Comparison of ENCODE assay signal across 29 cellular contexts in genomic region chr9:34452568-34452967, GRCh38. TPM values are rescaled to one million over a fixed set of nuclear protein-coding genes. Genes with fewer than 3 reads are reported as not detected.
"Had no signal": no experiment of that assay in that cellular context is flagged by ENCODE, and none has a peak within 500 bp of the region (broad histone marks: within the 10 kb centered on the region; RNA-seq: fewer than 3 reads in every experiment).

No MANE protein-coding gene starts in this region.

- DNase-seq: activated CD4-positive, alpha-beta T cell treated with anti-CD3 and anti-CD28 coated beads for 1 hour; activated CD4-positive, alpha-beta T cell treated with anti-CD3 and anti-CD28 coated beads, Interleukin-2, amount 10 ng/mL, durations not matched to agents 7 days and 5 days; activated CD8-positive, alpha-beta T cell treated with anti-CD3 and anti-CD28 coated beads for 36 hours; activated T-cell treated with anti-CD3 and anti-CD28 coated beads, Interleukin-2, amount 50 U/mL, for 4 hours; anterior cingulate cortex; effector CD4-positive, alpha-beta T cell; erythroblast; heart right ventricle; kidney glomerular epithelial cell; left ventricle myocardium superior; mammary epithelial cell; naive B cell; nucleus accumbens; pancreas; psoas muscle; right cardiac atrium; stimulated activated CD4-positive, alpha-beta T cell treated with anti-CD3 and anti-CD28 coated beads, Interleukin-15, amount 100 ng/mL, for 24 hours; stimulated activated CD4-positive, alpha-beta T cell treated with anti-CD3 and anti-CD28 coated beads, Interleukin-2, amount 100 ng/mL, for 24 hours; stimulated activated naive CD4-positive, alpha-beta T cell treated with Interleukin-2 at 50 U/mL for 16 hours; T-helper 2 cell; transverse colon had no signal

- H3K27me3 Mint-ChIP-seq: activated CD4-positive, alpha-beta T cell treated with anti-CD3 and anti-CD28 coated beads, Interleukin-2, amount 10 ng/mL, durations not matched to agents 7 days and 5 days; activated CD8-positive, alpha-beta T cell treated with anti-CD3 and anti-CD28 coated beads for 36 hours; activated naive CD8-positive, alpha-beta T cell; activated T-helper 17 cell treated with anti-CD3 and anti-CD28 coated beads, Interleukin-2, amount 50 U/mL, for 72 hours; central memory CD8-positive, alpha-beta T cell; naive B cell had no signal

- H3K4me3 Mint-ChIP-seq: activated CD4-positive, alpha-beta T cell treated with anti-CD3 and anti-CD28 coated beads, Interleukin-2, amount 10 ng/mL, durations not matched to agents 7 days and 5 days; activated CD8-positive, alpha-beta T cell treated with anti-CD3 and anti-CD28 coated beads for 36 hours; activated naive CD8-positive, alpha-beta T cell; activated T-cell treated with anti-CD3 and anti-CD28 coated beads, Interleukin-2, amount 50 U/mL, for 4 hours; central memory CD8-positive, alpha-beta T cell; dendritic cell treated with granulocyte-macrophage colony-stimulating factor and Interleukin-4, amounts not matched to agents 40 ng/mL and 50 ng/mL, for 4 days; mesothelial cell of epicardium; naive B cell; neural crest cell had no signal

- H3K27ac Mint-ChIP-seq: activated CD4-positive, alpha-beta T cell treated with anti-CD3 and anti-CD28 coated beads, Interleukin-2, amount 10 ng/mL, durations not matched to agents 7 days and 5 days; activated CD8-positive, alpha-beta T cell treated with anti-CD3 and anti-CD28 coated beads for 36 hours; activated naive CD8-positive, alpha-beta T cell; activated T-helper 17 cell treated with anti-CD3 and anti-CD28 coated beads, Interleukin-2, amount 50 U/mL, for 72 hours; dendritic cell treated with granulocyte-macrophage colony-stimulating factor and Interleukin-4, amounts not matched to agents 40 ng/mL and 50 ng/mL, for 4 days; mesothelial cell of epicardium; naive B cell had no signal

- H3K9me3 Mint-ChIP-seq: activated CD4-positive, alpha-beta T cell treated with anti-CD3 and anti-CD28 coated beads, Interleukin-2, amount 10 ng/mL, durations not matched to agents 7 days and 5 days; activated CD8-positive, alpha-beta T cell treated with anti-CD3 and anti-CD28 coated beads for 36 hours; activated T-cell treated with anti-CD3 and anti-CD28 coated beads, Interleukin-2, amount 50 U/mL, for 4 hours; activated T-helper 17 cell treated with anti-CD3 and anti-CD28 coated beads, Interleukin-2, amount 50 U/mL, for 72 hours; central memory CD8-positive, alpha-beta T cell; dendritic cell treated with granulocyte-macrophage colony-stimulating factor and Interleukin-4, amounts not matched to agents 40 ng/mL and 50 ng/mL, for 4 days; mesothelial cell of epicardium; naive B cell; neural crest cell had no signal

- H3K36me3 Mint-ChIP-seq: mesothelial cell of epicardium had no signal

RNA-seq across cellular contexts. Expression of gene DNAI1, which starts 6.0 kb away (rescaled TPM):
- total RNA-seq: activated CD4-positive, alpha-beta T cell treated with anti-CD3 and anti-CD28 coated beads, Interleukin-2, amount 10 ng/mL, durations not matched to agents 7 days and 5 days; activated T-cell treated with anti-CD3 and anti-CD28 coated beads, Interleukin-2, amount 50 U/mL, for 4 hours; activated T-helper 17 cell treated with anti-CD3 and anti-CD28 coated beads, Interleukin-2, amount 50 U/mL, for 72 hours; bronchial epithelial cell; left ventricle myocardium superior; mammary epithelial cell; mesothelial cell of epicardium; right cardiac atrium; transverse colon; urinary bladder had no signal
